Comparison of ENCODE assay signal across 22 cellular contexts in genomic region chr17:73695035-73695738, GRCh38. TPM values are rescaled to one million over a fixed set of nuclear protein-coding genes. Genes with fewer than 3 reads are reported as not detected.
DNase-seq lines count a peak whose midpoint lies in the region; ATAC-seq, FAIRE-seq and TF ChIP-seq lines count a peak whose summit lies in the region.
"Had no signal": no experiment of that assay in that cellular context is flagged by ENCODE, and none has a peak within 500 bp of the region (broad histone marks: within the 10 kb centered on the region; RNA-seq: fewer than 3 reads in every experiment).

No MANE protein-coding gene starts in this region.

- intact Hi-C loops in cardiac septum (cut with DNase I) (no loop called here), pancreas (cut with DNase I) (no loop called here)

- 81% methylated on average over 2 of the region's 2 CpGs; no CpG with 5 or more reads in 1 of the 2 experiments for WGBS in H1 (ENCODE audit: extremely low coverage in 1 of 2, insufficient coverage in 1 of 2, insufficient read length in 1 of 2, insufficient replicate concordance in 2 of 2, low coverage in 1 of 2, low lambda C conversion rate in 2 of 2, missing lambda C conversion rate in 1 of 2), 2 experiments
- WGBS in pancreas, 2 donors, result 58 to 82% methylated on average over 2 of the region's 2 CpGs

- no peak overlapping the region for H3K4ac ChIP-seq in H1 (replicated peaks; ENCODE audit: insufficient read length, low read depth, low read length)

- FAIRE-seq in H1 (lab: Jason Lieb, UNC) (no peak), pancreas (lab: Jason Lieb, UNC) (no peak)

- no peak overlapping the region for H4K91ac ChIP-seq in H1 (replicated peaks; ENCODE audit: insufficient read length, low read length)

- H2AFZ ChIP-seq in H1 (ENCODE audit: low read length), result no peak overlapping the region

- H3K4me3 ChIP-seq in right atrium auricular region (no peak overlapping the region), NB4 (ENCODE audit: low read depth, low read length) (no peak overlapping the region), H1 (ENCODE audit: extremely low read depth in 1 of 4, insufficient read depth in 2 of 4, low read depth in 3 of 4, low read length in 4 of 4) (no peak overlapping the region), pancreas (no peak overlapping the region)
- H3K4me3 ChIP-seq: BLaER1, gastrocnemius medialis, stomach had no signal

- DNase-seq in cardiac septum (ENCODE audit: low spot score) (peak; percentile 19), right atrium auricular region (ENCODE audit: low spot score) (no peak), NB4 (ENCODE audit: low read depth) (peak; percentile 44), H1 (ENCODE audit: low read depth in 1 of 2, low spot score in 2 of 2) (peak in 1 of 2 experiments; percentile 22), pancreas (no peak)
- DNase-seq: activated CD4-positive, alpha-beta T cell treated with anti-CD3 and anti-CD28 coated beads for 48 hours; activated CD8-positive, alpha-beta memory T cell treated with anti-CD3 and anti-CD28 coated beads, Interleukin-2, amount 50 U/mL, for 4 hours; activated naive CD4-positive, alpha-beta T cell treated with anti-CD3 and anti-CD28 coated beads, Interleukin-2, amount 10 ng/mL, durations not matched to agents 7 days and 5 days; amniotic stem cell; gastrocnemius medialis; kidney glomerular epithelial cell; NCI-H1105; NCI-H1930; NCI-H526 treated with DMSO at 0.1 percent for 48 hours; stimulated activated CD4-positive, alpha-beta T cell treated with anti-CD3 and anti-CD28 coated beads, Interleukin-4, amount 100 ng/mL, for 1 hour; stomach; T-helper 9 cell; WERI-Rb-1 had no signal

- H4K20me1 ChIP-seq in H1 (replicated peaks in 1 of 2; ENCODE audit: control insufficient read depth in 1 of 2, insufficient read depth in 2 of 2, low read length in 2 of 2), result no peaks in the 10 kb centered on the region
- H4K20me1 ChIP-seq: BLaER1 had no signal

- no peak for TF ChIP-seq EP300 in H1 (IDR thresholded peaks at IDR 0.05; ENCODE audit: borderline replicate concordance in 1 of 2, low read depth in 2 of 2, low read length in 2 of 2)

- H2BK5ac ChIP-seq in H1 (ENCODE audit: low read depth, low read length), result no peak overlapping the region

- H3K79me2 ChIP-seq in H1 (ENCODE audit: control insufficient read depth in 1 of 2, insufficient read depth in 2 of 2, low read length in 2 of 2), result no peaks in the 10 kb centered on the region

- no peak overlapping the region for H3K23ac ChIP-seq in H1 (ENCODE audit: insufficient read length)

- POLR2A ChIA-PET in H1 (lab: Charles Lee; ENCODE audit: partially characterized antibody), result no interaction called here

- H2BK12ac ChIP-seq in H1 (ENCODE audit: low read depth, low read length), result no peak overlapping the region

- no peak for TF ChIP-seq RAD21 in H1 (IDR thresholded peaks at IDR 0.05 in 1 of 2, conservative IDR thresholded peaks at IDR 0.05 in 1 of 2; ENCODE audit: low read depth in 2 of 2, low read length in 2 of 2)

- H3K27me3 ChIP-seq in right atrium auricular region (no peaks in the 10 kb centered on the region), H1 (replicated peaks in 1 of 4; ENCODE audit: control insufficient read depth in 3 of 4, extremely low read depth in 1 of 4, insufficient read depth in 3 of 4, low read length in 3 of 4) (no peaks in the 10 kb centered on the region; a peak in 1 of 7 replicates), pancreas (no peaks in the 10 kb centered on the region)
- H3K27me3 ChIP-seq: BLaER1, gastrocnemius medialis had no signal

- H3K14ac ChIP-seq in H1 (ENCODE audit: insufficient read length), result no peak overlapping the region

- no peak for TF ChIP-seq CTCF in right atrium auricular region (IDR thresholded peaks at IDR 0.05)
- no peak for TF ChIP-seq CTCF in NB4 (IDR thresholded peaks at IDR 0.05; ENCODE audit: low read depth, low read length)
- no peak for TF ChIP-seq CTCF in H1 (IDR thresholded peaks at IDR 0.05; ENCODE audit: control extremely low read depth in 1 of 3, insufficient read depth in 1 of 3, low read depth in 1 of 3, low read length in 3 of 3)
- TF ChIP-seq CTCF in pancreas (IDR thresholded peaks at IDR 0.05), result no peak

- H3K36me3 ChIP-seq in right atrium auricular region (no peaks in the 10 kb centered on the region), H1 (ENCODE audit: control insufficient read depth in 2 of 4, insufficient read depth in 4 of 4, low read length in 3 of 4) (no peaks in the 10 kb centered on the region; a peak in 2 of 8 replicates), pancreas (no peaks in the 10 kb centered on the region)
- H3K36me3 ChIP-seq: BLaER1, gastrocnemius medialis, stomach, WERI-Rb-1 had no signal

- TF ChIP-seq POLR2A in NB4 (IDR thresholded peaks at IDR 0.05; ENCODE audit: extremely low read depth, insufficient read length) (no peak), H1 (IDR thresholded peaks at IDR 0.05; ENCODE audit: control extremely low read depth in 1 of 2, low read depth in 2 of 2, low read length in 2 of 2) (no peak)

- no peak overlapping the region for H2AK5ac ChIP-seq in H1 (ENCODE audit: low read depth, low read length)

- H4K8ac ChIP-seq in H1 (ENCODE audit: extremely low read depth, insufficient read depth, low read length), result no peak overlapping the region

- H3K18ac ChIP-seq in H1 (ENCODE audit: extremely low read depth, low read length), result no peak overlapping the region

- no peak overlapping the region for H2BK20ac ChIP-seq in H1 (ENCODE audit: low read length)

- ATAC-seq in GM21515 (IDR thresholded peaks at IDR 0.05; ENCODE audit: unreplicated experiment), result no peak
- no peak for ATAC-seq in GM21576 (IDR thresholded peaks at IDR 0.05; ENCODE audit: unreplicated experiment)
- no peak for ATAC-seq in pancreas
- ATAC-seq: gastrocnemius medialis had no signal

- no peaks in the 10 kb centered on the region for H3K79me1 ChIP-seq in H1 (ENCODE audit: low read depth, low read length)

- H3K4me2 ChIP-seq in H1 (ENCODE audit: insufficient read depth in 1 of 2, low read depth in 2 of 2, low read length in 2 of 2), result no peak overlapping the region
- H3K4me2 ChIP-seq: BLaER1 had no signal

- H3K9me3 ChIP-seq in right atrium auricular region (no peaks in the 10 kb centered on the region), H1 (ENCODE audit: insufficient read depth in 2 of 2, low read depth in 1 of 2, low read length in 1 of 2) (0 out of 4 replicates have a peak, but pooled peaks cover 0 to 8% of the 10 kb centered on the region in 2 experiments), pancreas (no peaks in the 10 kb centered on the region)
- H3K9me3 ChIP-seq: BLaER1, gastrocnemius medialis, stomach had no signal

- no peak overlapping the region for H3K56ac ChIP-seq in H1 (replicated peaks; ENCODE audit: insufficient read length, low read depth, low read length)

- H3K23me2 ChIP-seq in H1 (ENCODE audit: low read depth, low read length), result peaks cover 2% of the 10 kb centered on the region; the same call in 1 of the 2 replicates

- CTCF ChIA-PET in H1 (lab: Charles Lee; ENCODE audit: partially characterized antibody), result interaction anchor here (0.6 to 1.9 kb wide), 5 partner anchors 15 to 282 kb away, joined by 3 to 10 read pairs (median 3); no protein-coding TSS in a partner anchor

- H2BK120ac ChIP-seq in H1 (replicated peaks; ENCODE audit: low read depth, low read length), result no peak overlapping the region

- H3K4me1 ChIP-seq in right atrium auricular region (no peaks in the 10 kb centered on the region), H1 (replicated peaks in 1 of 4; ENCODE audit: control insufficient read depth in 3 of 4, insufficient read depth in 4 of 4, low read length in 3 of 4) (peaks cover 0 to 9% (median 5%) of the 10 kb centered on the region in 4 experiments; a peak in 2 of 7 replicates), pancreas (no peaks in the 10 kb centered on the region)
- H3K4me1 ChIP-seq: gastrocnemius medialis, stomach had no signal

- H2BK15ac ChIP-seq in H1 (ENCODE audit: low read length), result peak overlapping the region; percentile 73; the same call in 1 of the 2 replicates

- no peak overlapping the region for H3K27ac ChIP-seq in right atrium auricular region
- no peak overlapping the region for H3K27ac ChIP-seq in H1 (ENCODE audit: low read depth, low read length)
- no peak overlapping the region for H3K27ac ChIP-seq in pancreas
- H3K27ac ChIP-seq: BLaER1, gastrocnemius medialis, stomach, WERI-Rb-1 had no signal

- no peak overlapping the region for H4K5ac ChIP-seq in H1 (ENCODE audit: insufficient read length, low read depth, low read length)

- H3K9ac ChIP-seq in H1 (replicated peaks in 1 of 4; ENCODE audit: extremely low read depth in 1 of 4, low read depth in 3 of 4, low read length in 3 of 4), result no peak overlapping the region
- H3K9ac ChIP-seq: BLaER1 had no signal

TF ChIP-seq in H1, 55 proteins besides CTCF, POLR2A, EP300 and RAD21:
- no peak for TF ChIP-seq SP1 (IDR thresholded peaks at IDR 0.05; ENCODE audit: low read depth, low read length)
- TF ChIP-seq KDM1A (IDR thresholded peaks at IDR 0.05; ENCODE audit: borderline replicate concordance, low read length), result no peak
- no peak for TF ChIP-seq CREB1 (IDR thresholded peaks at IDR 0.05)
- no peak for TF ChIP-seq BACH1 (IDR thresholded peaks at IDR 0.05; ENCODE audit: low read length)

RNA-seq across cellular contexts. Expression of gene SDK2, which starts 50.9 kb away (rescaled TPM):
- total RNA-seq in cardiac septum, result 3.0 TPM
- total RNA-seq in right atrium auricular region, result 1 to 10 TPM; 1.5 to 5.6 TPM
- 3.6 and 3.9 TPM in 2 replicates for total RNA-seq in H1 (2021; fragmentation: NEBNext Ultra II Directional; extraction: Animal tissue kit (Norgen Biotek cat#: 25700))
- polyA plus RNA-seq in H1 (2011; rRNA removed), result 4.1 and 5.9 TPM in 2 replicates
- 2.3 TPM for polyA plus RNA-seq in H1 (2011; cell fraction: cytosol; rRNA removed)
- 7.3 TPM for polyA plus RNA-seq in H1 (2011; cell fraction: nucleus; rRNA removed)
- polyA plus RNA-seq in H1 (2012, experiment 1 of 2), result 5.5 to 10.2 TPM (median 7.5 TPM) in 4 replicates
- 3.6 TPM for polyA plus RNA-seq in H1 (2012, experiment 2 of 2)
- 2.6 TPM for polyA plus RNA-seq in H1 (2013, experiment 1 of 2)
- 2.0 TPM for polyA plus RNA-seq in H1 (2013, experiment 2 of 2)
- polyA minus RNA-seq in H1 (2011; rRNA and poly(A)+ RNA removed), result 6.8 and 8.4 TPM in 2 replicates
- 10.9 TPM for polyA minus RNA-seq in H1 (2011; cell fraction: cytosol; rRNA and poly(A)+ RNA removed)
- 13.8 TPM for polyA minus RNA-seq in H1 (2011; cell fraction: nucleus; rRNA and poly(A)+ RNA removed)
- total RNA-seq in pancreas, result under 1 TPM; 0.14 to 0.31 (median 0.21) TPM
- polyA plus RNA-seq in pancreas, result under 1 TPM; 0.04 to 0.07 TPM
- total RNA-seq: myocyte had no signal

Comparison
In these comparisons a context has a peak if more than half of its experiments do, and no peak if none do; other contexts are left out.
1. DNase-seq: peak in cardiac septum (single experiment) and NB4 (single experiment); none in right atrium auricular region (single experiment) and pancreas (0 of 6).